Comparison of ENCODE assay signal across 37 cellular contexts in the genomic region with DNA sequence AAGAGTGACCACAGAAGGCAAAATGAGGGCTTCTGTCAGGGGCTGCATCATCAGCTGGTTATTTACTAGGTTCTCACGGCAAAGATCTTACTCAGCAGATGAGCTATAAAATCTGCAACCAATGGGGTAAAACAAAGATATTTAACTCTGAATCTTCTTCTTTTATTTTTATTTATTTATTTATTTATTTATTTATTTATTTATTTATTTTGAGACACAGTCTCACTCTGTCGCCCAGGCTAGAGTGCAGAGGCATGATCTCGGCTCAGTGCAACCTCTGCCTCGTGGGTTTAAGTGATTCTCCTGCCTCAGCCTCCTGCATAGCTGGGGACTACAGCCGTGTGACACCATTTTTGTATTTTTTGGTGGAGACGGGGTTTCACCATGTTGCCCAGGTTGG.
"Had no signal": no experiment of that assay in that cellular context is flagged by ENCODE, and none has a peak within 500 bp of the region (broad histone marks: within the 10 kb centered on the region; RNA-seq: fewer than 3 reads in every experiment).

No MANE protein-coding gene starts in this region.

- H3K4me3 Mint-ChIP-seq: activated naive CD4-positive, alpha-beta T cell treated with anti-CD3 and anti-CD28 coated beads for 36 hours; activated naive CD4-positive, alpha-beta T cell treated with anti-CD3 and anti-CD28 coated beads, Interleukin-2, amount 10 ng/mL, durations not matched to agents 7 days and 5 days; activated naive CD4-positive, alpha-beta T cell treated with anti-CD3 and anti-CD28 coated beads, Interleukin-2, amount 50 U/mL, for 24 hours; activated naive CD8-positive, alpha-beta T cell; activated naive CD8-positive, alpha-beta T cell treated with anti-CD3 and anti-CD28 coated beads for 36 hours; activated naive CD8-positive, alpha-beta T cell treated with anti-CD3 and anti-CD28 coated beads, Interleukin-2, amount 10 ng/mL, durations not matched to agents 7 days and 5 days; activated naive CD8-positive, alpha-beta T cell treated with anti-CD3 and anti-CD28 coated beads, Interleukin-2, amount 50 U/mL, for 24 hours; activated T-cell treated with anti-CD3 and anti-CD28 coated beads, Interleukin-2, amount 50 U/mL, for 24 hours; activated T-cell treated with anti-CD3 and anti-CD28 coated beads, Interleukin-2, amount 50 U/mL, for 4 hours; activated T-cell treated with anti-CD3 and anti-CD28 coated beads, Interleukin-2, amount 50 U/mL, for 72 hours; activated T-helper 1 cell treated with anti-CD3 and anti-CD28 coated beads, Interleukin-12 subunit alpha, Interleukin-12 subunit beta, Interleukin-2, Interleukin-4 antibody, amounts not matched to agents 30 ng/mL and 10 ng/mL and 1 ng/mL, durations not matched to agents 14 hours and 24 hours and 36 hours; activated T-helper 17 cell treated with anti-CD3 and anti-CD28 coated beads, Interleukin-2, amount 50 U/mL, for 72 hours; brain; central memory CD8-positive, alpha-beta T cell had no signal

- H3K27ac ChIP-seq: adrenal gland, ascending aorta, body of pancreas, brain microvascular endothelial cell, breast epithelium, cardiac muscle cell had no signal

- H3K9me3 Mint-ChIP-seq: activated naive CD4-positive, alpha-beta T cell treated with anti-CD3 and anti-CD28 coated beads, Interleukin-2, amount 50 U/mL, for 24 hours; activated naive CD4-positive, alpha-beta T cell treated with anti-CD3 and anti-CD28 coated beads, Interleukin-2, amount 50 U/mL, for 72 hours; activated T-cell treated with anti-CD3 and anti-CD28 coated beads, Interleukin-2, amount 50 U/mL, for 24 hours; activated T-cell treated with anti-CD3 and anti-CD28 coated beads, Interleukin-2, amount 50 U/mL, for 4 hours; activated T-helper 17 cell treated with anti-CD3 and anti-CD28 coated beads, Interleukin-2, amount 50 U/mL, for 72 hours; central memory CD8-positive, alpha-beta T cell had no signal

- H3K4me1 Mint-ChIP-seq: activated naive CD4-positive, alpha-beta T cell treated with anti-CD3 and anti-CD28 coated beads, Interleukin-2, amount 10 ng/mL, durations not matched to agents 7 days and 5 days; activated naive CD4-positive, alpha-beta T cell treated with anti-CD3 and anti-CD28 coated beads, Interleukin-2, amount 50 U/mL, for 24 hours; activated naive CD8-positive, alpha-beta T cell treated with anti-CD3 and anti-CD28 coated beads, Interleukin-2, amount 10 ng/mL, durations not matched to agents 7 days and 5 days; activated naive CD8-positive, alpha-beta T cell treated with anti-CD3 and anti-CD28 coated beads, Interleukin-2, amount 50 U/mL, for 24 hours; activated T-helper 17 cell treated with anti-CD3 and anti-CD28 coated beads, Interleukin-2, amount 50 U/mL, for 72 hours; brain; central memory CD8-positive, alpha-beta T cell had no signal

- H3K36me3 Mint-ChIP-seq: activated naive CD4-positive, alpha-beta T cell treated with anti-CD3 and anti-CD28 coated beads, Interleukin-2, amount 50 U/mL, for 24 hours; brain had no signal

- DNase-seq: activated effector memory CD4-positive, alpha-beta T cell treated with anti-CD3 and anti-CD28 coated beads, Interleukin-2, amount 50 U/mL, for 16 hours; activated effector memory CD4-positive, alpha-beta T cell treated with Interleukin-2 at 50 U/mL for 16 hours; activated gamma-delta T cell; activated gamma-delta T cell treated with Interleukin-2 at 50 U/mL for 16 hours; activated naive CD4-positive, alpha-beta T cell; activated naive CD4-positive, alpha-beta T cell treated with anti-CD3 and anti-CD28 coated beads for 36 hours; activated naive CD4-positive, alpha-beta T cell treated with anti-CD3 and anti-CD28 coated beads, Interleukin-2, amount 10 ng/mL, durations not matched to agents 7 days and 5 days; activated naive CD4-positive, alpha-beta T cell treated with anti-CD3 and anti-CD28 coated beads, Interleukin-2, amount 50 U/mL, for 16 hours; activated naive CD4-positive, alpha-beta T cell treated with Interleukin-2 at 50 U/mL for 16 hours; activated naive CD8-positive, alpha-beta T cell treated with anti-CD3 and anti-CD28 coated beads for 36 hours; activated naive CD8-positive, alpha-beta T cell treated with anti-CD3 and anti-CD28 coated beads, Interleukin-2, amount 10 ng/mL, durations not matched to agents 7 days and 5 days; activated naive CD8-positive, alpha-beta T cell treated with anti-CD3 and anti-CD28 coated beads, Interleukin-2, amount 50 U/mL, for 24 hours; activated T-cell treated with anti-CD3 and anti-CD28 coated beads, Interleukin-2, amount 50 U/mL, for 24 hours; activated T-cell treated with anti-CD3 and anti-CD28 coated beads, Interleukin-2, amount 50 U/mL, for 4 hours; activated T-cell treated with anti-CD3 and anti-CD28 coated beads, Interleukin-2, amount 50 U/mL, for 48 hours; activated T-cell treated with anti-CD3 and anti-CD28 coated beads, Interleukin-2, amount 50 U/mL, for 72 hours; adrenal gland; amniotic stem cell; amygdala; anterior cingulate cortex; aorta; body of pancreas; brain microvascular endothelial cell; caudate nucleus; central memory CD4-positive, alpha-beta T cell; cerebellar nuclear complex had no signal

- H3K36me3 ChIP-seq: adrenal gland, brain microvascular endothelial cell, breast epithelium, cardiac muscle cell had no signal

- H3K4me1 ChIP-seq: adrenal gland, ascending aorta, body of pancreas, breast epithelium had no signal

- H3K27ac Mint-ChIP-seq: activated naive CD4-positive, alpha-beta T cell treated with anti-CD3 and anti-CD28 coated beads for 36 hours; activated naive CD4-positive, alpha-beta T cell treated with anti-CD3 and anti-CD28 coated beads, Interleukin-2, amount 10 ng/mL, durations not matched to agents 7 days and 5 days; activated naive CD4-positive, alpha-beta T cell treated with anti-CD3 and anti-CD28 coated beads, Interleukin-2, amount 50 U/mL, for 24 hours; activated naive CD4-positive, alpha-beta T cell treated with anti-CD3 and anti-CD28 coated beads, Interleukin-2, amount 50 U/mL, for 72 hours; activated naive CD8-positive, alpha-beta T cell; activated naive CD8-positive, alpha-beta T cell treated with anti-CD3 and anti-CD28 coated beads for 36 hours; activated naive CD8-positive, alpha-beta T cell treated with anti-CD3 and anti-CD28 coated beads, Interleukin-2, amount 10 ng/mL, durations not matched to agents 7 days and 5 days; activated naive CD8-positive, alpha-beta T cell treated with anti-CD3 and anti-CD28 coated beads, Interleukin-2, amount 50 U/mL, for 24 hours; activated T-cell treated with anti-CD3 and anti-CD28 coated beads, Interleukin-2, amount 50 U/mL, for 24 hours; activated T-cell treated with anti-CD3 and anti-CD28 coated beads, Interleukin-2, amount 50 U/mL, for 72 hours; activated T-helper 1 cell treated with anti-CD3 and anti-CD28 coated beads, Interleukin-12 subunit alpha, Interleukin-12 subunit beta, Interleukin-2, Interleukin-4 antibody, amounts not matched to agents 30 ng/mL and 10 ng/mL and 1 ng/mL, durations not matched to agents 14 hours and 24 hours and 36 hours; activated T-helper 17 cell treated with anti-CD3 and anti-CD28 coated beads, Interleukin-2, amount 50 U/mL, for 72 hours; activated T-helper 2 cell treated with anti-CD3 and anti-CD28 coated beads, Interferon-gamma antibody, Interleukin-2, Interleukin-4, amounts not matched to agents 10 μg/mL and 5 μg/mL and 100 μg/mL, durations not matched to agents 14 hours and 24 hours and 36 hours; brain had no signal

- H3K9me3 ChIP-seq: adrenal gland, ascending aorta, body of pancreas, breast epithelium had no signal

- H3K4me3 ChIP-seq: adrenal gland, ascending aorta, body of pancreas, breast epithelium, cardiac muscle cell had no signal

- H3K27me3 Mint-ChIP-seq: activated naive CD4-positive, alpha-beta T cell treated with anti-CD3 and anti-CD28 coated beads, Interleukin-2, amount 10 ng/mL, durations not matched to agents 7 days and 5 days; activated naive CD4-positive, alpha-beta T cell treated with anti-CD3 and anti-CD28 coated beads, Interleukin-2, amount 50 U/mL, for 24 hours; activated naive CD8-positive, alpha-beta T cell; activated naive CD8-positive, alpha-beta T cell treated with anti-CD3 and anti-CD28 coated beads for 36 hours; activated naive CD8-positive, alpha-beta T cell treated with anti-CD3 and anti-CD28 coated beads, Interleukin-2, amount 10 ng/mL, durations not matched to agents 7 days and 5 days; activated naive CD8-positive, alpha-beta T cell treated with anti-CD3 and anti-CD28 coated beads, Interleukin-2, amount 50 U/mL, for 24 hours; activated T-cell treated with anti-CD3 and anti-CD28 coated beads, Interleukin-2, amount 50 U/mL, for 24 hours; activated T-helper 17 cell treated with anti-CD3 and anti-CD28 coated beads, Interleukin-2, amount 50 U/mL, for 72 hours; central memory CD8-positive, alpha-beta T cell had no signal
